Comparison of ENCODE assay signal across 1 cellular context in the genomic region with DNA sequence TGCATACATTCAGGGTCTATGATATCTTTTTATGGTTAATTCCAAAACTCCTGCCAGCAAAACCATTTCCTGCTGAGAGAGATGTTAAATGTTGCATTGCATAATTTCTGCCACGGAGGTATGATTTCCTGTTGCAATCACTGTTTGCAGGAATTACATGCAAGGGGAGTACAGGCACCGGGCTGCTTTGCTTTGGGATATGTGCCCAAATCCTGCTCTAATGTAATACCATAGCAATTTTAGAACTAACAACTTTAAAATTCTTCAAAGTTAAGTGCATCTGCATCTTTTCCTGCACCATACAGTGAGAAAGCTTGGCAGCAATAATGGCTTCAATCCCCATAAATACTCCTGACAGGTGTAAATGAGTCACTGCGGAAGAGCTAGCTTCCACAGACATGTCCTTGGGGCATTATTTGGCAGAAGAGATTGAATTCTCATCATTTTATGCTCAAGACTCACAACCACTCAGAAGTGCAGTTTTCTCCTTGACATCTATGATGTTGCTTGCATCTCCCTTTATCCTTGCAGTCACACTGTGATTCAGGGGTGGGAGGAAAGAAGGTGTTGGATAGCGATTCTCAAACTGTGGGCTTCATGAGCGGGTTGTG.
TF ChIP-seq lines count a peak whose summit lies in the region.

No MANE protein-coding gene starts in this region.

TF ChIP-seq in H1, 55 proteins besides CTCF, POLR2A, EP300 and RAD21:
- TF ChIP-seq SP1 (IDR thresholded peaks at IDR 0.05; ENCODE audit: low read depth, low read length): no peak
- TF ChIP-seq, protein P1, sequence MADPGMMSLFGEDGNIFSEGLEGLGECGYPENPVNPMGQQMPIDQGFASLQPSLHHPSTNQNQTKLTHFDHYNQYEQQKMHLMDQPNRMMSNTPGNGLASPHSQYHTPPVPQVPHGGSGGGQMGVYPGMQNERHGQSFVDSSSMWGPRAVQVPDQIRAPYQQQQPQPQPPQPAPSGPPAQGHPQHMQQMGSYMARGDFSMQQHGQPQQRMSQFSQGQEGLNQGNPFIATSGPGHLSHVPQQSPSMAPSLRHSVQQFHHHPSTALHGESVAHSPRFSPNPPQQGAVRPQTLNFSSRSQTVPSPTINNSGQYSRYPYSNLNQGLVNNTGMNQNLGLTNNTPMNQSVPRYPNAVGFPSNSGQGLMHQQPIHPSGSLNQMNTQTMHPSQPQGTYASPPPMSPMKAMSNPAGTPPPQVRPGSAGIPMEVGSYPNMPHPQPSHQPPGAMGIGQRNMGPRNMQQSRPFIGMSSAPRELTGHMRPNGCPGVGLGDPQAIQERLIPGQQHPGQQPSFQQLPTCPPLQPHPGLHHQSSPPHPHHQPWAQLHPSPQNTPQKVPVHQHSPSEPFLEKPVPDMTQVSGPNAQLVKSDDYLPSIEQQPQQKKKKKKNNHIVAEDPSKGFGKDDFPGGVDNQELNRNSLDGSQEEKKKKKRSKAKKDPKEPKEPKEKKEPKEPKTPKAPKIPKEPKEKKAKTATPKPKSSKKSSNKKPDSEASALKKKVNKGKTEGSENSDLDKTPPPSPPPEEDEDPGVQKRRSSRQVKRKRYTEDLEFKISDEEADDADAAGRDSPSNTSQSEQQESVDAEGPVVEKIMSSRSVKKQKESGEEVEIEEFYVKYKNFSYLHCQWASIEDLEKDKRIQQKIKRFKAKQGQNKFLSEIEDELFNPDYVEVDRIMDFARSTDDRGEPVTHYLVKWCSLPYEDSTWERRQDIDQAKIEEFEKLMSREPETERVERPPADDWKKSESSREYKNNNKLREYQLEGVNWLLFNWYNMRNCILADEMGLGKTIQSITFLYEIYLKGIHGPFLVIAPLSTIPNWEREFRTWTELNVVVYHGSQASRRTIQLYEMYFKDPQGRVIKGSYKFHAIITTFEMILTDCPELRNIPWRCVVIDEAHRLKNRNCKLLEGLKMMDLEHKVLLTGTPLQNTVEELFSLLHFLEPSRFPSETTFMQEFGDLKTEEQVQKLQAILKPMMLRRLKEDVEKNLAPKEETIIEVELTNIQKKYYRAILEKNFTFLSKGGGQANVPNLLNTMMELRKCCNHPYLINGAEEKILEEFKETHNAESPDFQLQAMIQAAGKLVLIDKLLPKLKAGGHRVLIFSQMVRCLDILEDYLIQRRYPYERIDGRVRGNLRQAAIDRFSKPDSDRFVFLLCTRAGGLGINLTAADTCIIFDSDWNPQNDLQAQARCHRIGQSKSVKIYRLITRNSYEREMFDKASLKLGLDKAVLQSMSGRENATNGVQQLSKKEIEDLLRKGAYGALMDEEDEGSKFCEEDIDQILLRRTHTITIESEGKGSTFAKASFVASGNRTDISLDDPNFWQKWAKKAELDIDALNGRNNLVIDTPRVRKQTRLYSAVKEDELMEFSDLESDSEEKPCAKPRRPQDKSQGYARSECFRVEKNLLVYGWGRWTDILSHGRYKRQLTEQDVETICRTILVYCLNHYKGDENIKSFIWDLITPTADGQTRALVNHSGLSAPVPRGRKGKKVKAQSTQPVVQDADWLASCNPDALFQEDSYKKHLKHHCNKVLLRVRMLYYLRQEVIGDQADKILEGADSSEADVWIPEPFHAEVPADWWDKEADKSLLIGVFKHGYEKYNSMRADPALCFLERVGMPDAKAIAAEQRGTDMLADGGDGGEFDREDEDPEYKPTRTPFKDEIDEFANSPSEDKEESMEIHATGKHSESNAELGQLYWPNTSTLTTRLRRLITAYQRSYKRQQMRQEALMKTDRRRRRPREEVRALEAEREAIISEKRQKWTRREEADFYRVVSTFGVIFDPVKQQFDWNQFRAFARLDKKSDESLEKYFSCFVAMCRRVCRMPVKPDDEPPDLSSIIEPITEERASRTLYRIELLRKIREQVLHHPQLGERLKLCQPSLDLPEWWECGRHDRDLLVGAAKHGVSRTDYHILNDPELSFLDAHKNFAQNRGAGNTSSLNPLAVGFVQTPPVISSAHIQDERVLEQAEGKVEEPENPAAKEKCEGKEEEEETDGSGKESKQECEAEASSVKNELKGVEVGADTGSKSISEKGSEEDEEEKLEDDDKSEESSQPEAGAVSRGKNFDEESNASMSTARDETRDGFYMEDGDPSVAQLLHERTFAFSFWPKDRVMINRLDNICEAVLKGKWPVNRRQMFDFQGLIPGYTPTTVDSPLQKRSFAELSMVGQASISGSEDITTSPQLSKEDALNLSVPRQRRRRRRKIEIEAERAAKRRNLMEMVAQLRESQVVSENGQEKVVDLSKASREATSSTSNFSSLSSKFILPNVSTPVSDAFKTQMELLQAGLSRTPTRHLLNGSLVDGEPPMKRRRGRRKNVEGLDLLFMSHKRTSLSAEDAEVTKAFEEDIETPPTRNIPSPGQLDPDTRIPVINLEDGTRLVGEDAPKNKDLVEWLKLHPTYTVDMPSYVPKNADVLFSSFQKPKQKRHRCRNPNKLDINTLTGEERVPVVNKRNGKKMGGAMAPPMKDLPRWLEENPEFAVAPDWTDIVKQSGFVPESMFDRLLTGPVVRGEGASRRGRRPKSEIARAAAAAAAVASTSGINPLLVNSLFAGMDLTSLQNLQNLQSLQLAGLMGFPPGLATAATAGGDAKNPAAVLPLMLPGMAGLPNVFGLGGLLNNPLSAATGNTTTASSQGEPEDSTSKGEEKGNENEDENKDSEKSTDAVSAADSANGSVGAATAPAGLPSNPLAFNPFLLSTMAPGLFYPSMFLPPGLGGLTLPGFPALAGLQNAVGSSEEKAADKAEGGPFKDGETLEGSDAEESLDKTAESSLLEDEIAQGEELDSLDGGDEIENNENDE (IDR thresholded peaks at IDR 0.05; ENCODE audit: insufficient replicate concordance, low read length): no peak
- peak; percentile 80; the same call in 1 of the 2 replicates for TF ChIP-seq CEBPB (IDR thresholded peaks at IDR 0.05; ENCODE audit: low read depth, low read length)
- no peak for TF ChIP-seq SIN3A (conservative IDR thresholded peaks at IDR 0.05 in 1 of 2, IDR thresholded peaks at IDR 0.05 in 1 of 2; ENCODE audit: low read depth in 1 of 2, low read length in 2 of 2)
- TF ChIP-seq ZNF274 (IDR thresholded peaks at IDR 0.05; ENCODE audit: borderline replicate concordance, extremely low read depth, low read length): no peak
- no peak for TF ChIP-seq RXRA (IDR thresholded peaks at IDR 0.05; ENCODE audit: insufficient read depth, low read depth, low read length)
- TF ChIP-seq RBBP5 (IDR thresholded peaks at IDR 0.05; ENCODE audit: borderline replicate concordance, low read depth, low read length): no peak
- no peak for TF ChIP-seq HDAC6 (IDR thresholded peaks at IDR 0.05; ENCODE audit: low read depth, low read length)
